18 cellular contexts compared by ENCODE assay signal in genomic region chr16:24826096-24826690, GRCh38. TPM values are rescaled to one million over a fixed set of nuclear protein-coding genes. Genes with fewer than 3 reads are reported as not detected.
"Had no signal": no experiment of that assay in that cellular context is flagged by ENCODE, and none has a peak within 500 bp of the region (broad histone marks: within the 10 kb centered on the region; RNA-seq: fewer than 3 reads in every experiment).

No MANE protein-coding gene starts in this region.

- H3K27ac ChIP-seq: foreskin keratinocyte, neutrophil, right lobe of liver, spleen, upper lobe of left lung had no signal

- H3K4me3 ChIP-seq: right lobe of liver, spleen, upper lobe of left lung had no signal

- H3K27me3 Mint-ChIP-seq: dendritic cell treated with granulocyte-macrophage colony-stimulating factor and Interleukin-4, amounts not matched to agents 40 ng/mL and 50 ng/mL, for 4 days; effector memory CD8-positive, alpha-beta T cell had no signal

- DNase-seq: activated CD4-positive, alpha-beta T cell treated with anti-CD3 and anti-CD28 coated beads for 1 hour; activated CD4-positive, alpha-beta T cell treated with anti-CD3 and anti-CD28 coated beads, Interleukin-2, amount 50 U/mL, for 48 hours; activated naive CD4-positive, alpha-beta T cell treated with Interleukin-2 at 50 U/mL for 16 hours; caudate nucleus; effector memory CD8-positive, alpha-beta T cell; erythroblast; head of caudate nucleus; mesendoderm; posterior cingulate gyrus; right lobe of liver; spleen; stimulated activated naive CD4-positive, alpha-beta T cell treated with Interleukin-2 at 50 U/mL for 16 hours had no signal

- H3K27me3 ChIP-seq: foreskin keratinocyte, neutrophil, right lobe of liver, spleen, upper lobe of left lung had no signal

- H3K4me3 Mint-ChIP-seq: dendritic cell treated with granulocyte-macrophage colony-stimulating factor and Interleukin-4, amounts not matched to agents 40 ng/mL and 50 ng/mL, for 4 days; effector memory CD8-positive, alpha-beta T cell; T-helper 2 cell treated with Interferon-gamma antibody and Interleukin-4, amounts not matched to agents 5 μg/mL and 100 μg/mL, for 36 hours had no signal

- H3K9me3 Mint-ChIP-seq: dendritic cell treated with granulocyte-macrophage colony-stimulating factor and Interleukin-4, amounts not matched to agents 40 ng/mL and 50 ng/mL, for 4 days; effector memory CD8-positive, alpha-beta T cell; T-helper 2 cell treated with Interferon-gamma antibody and Interleukin-4, amounts not matched to agents 5 μg/mL and 100 μg/mL, for 36 hours had no signal

- H3K4me1 ChIP-seq: right lobe of liver, spleen had no signal

- H3K27ac Mint-ChIP-seq: dendritic cell treated with granulocyte-macrophage colony-stimulating factor and Interleukin-4, amounts not matched to agents 40 ng/mL and 50 ng/mL, for 4 days; T-helper 2 cell treated with Interferon-gamma antibody and Interleukin-4, amounts not matched to agents 5 μg/mL and 100 μg/mL, for 36 hours had no signal

RNA-seq across cellular contexts. Expression of gene SLC5A11, which starts 19.6 kb away (rescaled TPM):
- total RNA-seq: foreskin keratinocyte, temporal lobe had no signal
